In genomic region chr6:35312076-35312762, GRCh38 we compare ENCODE assay signal across 1 cellular context.
TF ChIP-seq lines count a peak whose summit lies in the region.

No MANE protein-coding gene starts in this region.

TF ChIP-seq in H1, 55 proteins besides CTCF, POLR2A, EP300 and RAD21:
- TF ChIP-seq CREB1 (IDR thresholded peaks at IDR 0.05) = no peak
- no peak for TF ChIP-seq JUND (IDR thresholded peaks at IDR 0.05; ENCODE audit: low read length)
- no peak for TF ChIP-seq KDM4A (IDR thresholded peaks at IDR 0.05; ENCODE audit: low read depth, low read length, severe bottlenecking)
- TF ChIP-seq GTF2F1 (IDR thresholded peaks at IDR 0.05; ENCODE audit: borderline replicate concordance, low read depth, low read length) = no peak
- no peak for TF ChIP-seq JUN (IDR thresholded peaks at IDR 0.05; ENCODE audit: low read depth, low read length)
- TF ChIP-seq MAX (IDR thresholded peaks at IDR 0.05) = no peak
